In genomic region chr20:22757424-22758189, GRCh38 we compare ENCODE assay signal across 30 cellular contexts.
DNase-seq lines count a peak whose midpoint lies in the region; ATAC-seq, FAIRE-seq and TF ChIP-seq lines count a peak whose summit lies in the region.
"Had no signal": no experiment of that assay in that cellular context is flagged by ENCODE, and none has a peak within 500 bp of the region (broad histone marks: within the 10 kb centered on the region; RNA-seq: fewer than 3 reads in every experiment).

No MANE protein-coding gene starts in this region.

- H3K4me1 Mint-ChIP-seq in astrocyte (ENCODE audit: low read depth, unreplicated experiment) (peaks cover 40% of the 10 kb centered on the region), HFFc6 (ENCODE audit: low read depth) (no peaks in the 10 kb centered on the region)
- H3K4me1 Mint-ChIP-seq: activated CD4-positive, alpha-beta T cell treated with anti-CD3 and anti-CD28 coated beads for 36 hours; B cell; brain; stimulated activated memory B cell treated with anti-CD40 and anti-IgM and Interleukin-4, amounts not matched to agents 10 μg/mL and 1 μg/mL and 100 μg/mL, for 72 hours had no signal

- H3K36me3 ChIP-seq in astrocyte (ENCODE audit: insufficient read depth, low read length) (no peaks in the 10 kb centered on the region), psoas muscle (ENCODE audit: insufficient read depth in 1 of 2, low read depth in 1 of 2) (no peaks in the 10 kb centered on the region)
- H3K36me3 ChIP-seq: gastrocnemius medialis, lower lobe of right lung had no signal

- H3K27ac ChIP-seq in A549: peak overlapping the region in 1 of 2 experiments; percentile 65; a peak in 3 of 6 replicates
- H3K27ac ChIP-seq in astrocyte (ENCODE audit: low read depth, low read length): no peak overlapping the region
- H3K27ac ChIP-seq in psoas muscle: no peak overlapping the region
- H3K27ac ChIP-seq: dorsolateral prefrontal cortex, gastrocnemius medialis, lower lobe of right lung, VCaP had no signal

- POLR2A ChIA-PET in A549 (lab: Yijun Ruan, JAX): interaction anchor here (0.7 kb wide), 1 partner anchor 593 kb away, joined by 3 read pairs; no protein-coding TSS in a partner anchor

- TF ChIP-seq EP300 in A549 (IDR thresholded peaks at IDR 0.05): no peak

- H3K9me3 ChIP-seq in A549 (no peaks in the 10 kb centered on the region), astrocyte (ENCODE audit: insufficient read depth, low read depth, low read length) (no peaks in the 10 kb centered on the region), psoas muscle (no peaks in the 10 kb centered on the region)
- H3K9me3 ChIP-seq: gastrocnemius medialis, lower lobe of right lung had no signal

- no peak for TF ChIP-seq POLR2A in A549 (IDR thresholded peaks at IDR 0.05; ENCODE audit: low read length)

- CTCF ChIA-PET in A549 (lab: Yijun Ruan, JAX): interaction anchor here (0.8 to 3.9 kb wide), 6 partner anchors 10 to 171 kb away, joined by 3 to 16 read pairs (median 7); no protein-coding TSS in a partner anchor

- ATAC-seq in A549: no peak
- no peak for ATAC-seq in psoas muscle
- ATAC-seq: activated CD4-positive, alpha-beta T cell treated with anti-CD3 and anti-CD28 coated beads for 36 hours; activated CD8-positive, alpha-beta T cell treated with anti-CD3 and anti-CD28 coated beads, Interleukin-2, amount 10 ng/mL, durations not matched to agents 7 days and 5 days; gastrocnemius medialis; lower lobe of right lung; naive thymus-derived CD8-positive, alpha-beta T cell; PC-3; stimulated activated memory B cell treated with anti-CD40 and anti-IgM and Interleukin-4, amounts not matched to agents 10 μg/mL and 1 μg/mL and 100 μg/mL, for 72 hours had no signal

- no peaks in the 10 kb centered on the region for H3K79me2 ChIP-seq in astrocyte (ENCODE audit: insufficient read depth, low read length)

- DNase-seq in A549 (ENCODE audit: low read depth in 1 of 2, low spot score in 1 of 2) (no peak), astrocyte (ENCODE audit: low read depth) (no peak), myocyte (ENCODE audit: low read depth) (peak; percentile 82), HFFc6 (no peak), H4 (ENCODE audit: low spot score) (no peak), psoas muscle (no peak)
- DNase-seq in Jurkat, Clone E6-1 (ENCODE audit: low read depth, low spot score): peak; percentile 1
- no peak for DNase-seq in stimulated activated CD4-positive, alpha-beta T cell treated with anti-CD3 and anti-CD28 coated beads, Interleukin-4, amount 100 ng/mL, for 1 hour
- DNase-seq: ACHN; activated CD4-positive, alpha-beta T cell treated with anti-CD3 and anti-CD28 coated beads for 36 hours; activated CD8-positive, alpha-beta T cell treated with anti-CD3 and anti-CD28 coated beads, Interleukin-2, amount 10 ng/mL, durations not matched to agents 7 days and 5 days; activated naive CD4-positive, alpha-beta T cell treated with anti-CD3 and anti-CD28 coated beads for 36 hours; cerebellar nuclear complex; dorsolateral prefrontal cortex; gastrocnemius medialis; GDM1; lower lobe of right lung; midbrain; naive thymus-derived CD8-positive, alpha-beta T cell; NCI-H1105 treated with DMSO at 0.1 percent for 48 hours; NCI-H2029; NCI-H526; NK-92 treated with Interleukin-12 subunit alpha and Interleukin-12 subunit beta, amount 100 ng/mL, for 24 hours; PC-3 had no signal

- H3K4me1 ChIP-seq in A549 (peaks cover 15% of the 10 kb centered on the region), astrocyte (ENCODE audit: insufficient read depth, low read length) (no peaks in the 10 kb centered on the region), psoas muscle (no peaks in the 10 kb centered on the region)
- H3K4me1 ChIP-seq: lower lobe of right lung had no signal

- H3K9me3 Mint-ChIP-seq in astrocyte (ENCODE audit: unreplicated experiment): no peaks in the 10 kb centered on the region
- peaks cover 37% of the 10 kb centered on the region for H3K9me3 Mint-ChIP-seq in HFFc6
- H3K9me3 Mint-ChIP-seq: brain; T-helper 2 cell treated with Interferon-gamma antibody and Interleukin-4, amounts not matched to agents 5 μg/mL and 100 μg/mL, for 36 hours had no signal

- peak; percentile 70 for FAIRE-seq in A549 (lab: Jason Lieb, UNC)
- FAIRE-seq in astrocyte (lab: Jason Lieb, UNC): no peak

- intact Hi-C loops in psoas muscle (cut with DNase I): no loop called here

- H3K4me2 ChIP-seq in A549 (no peak overlapping the region), astrocyte (ENCODE audit: low read length) (peak overlapping the region; percentile 30)

- peaks cover 6% of the 10 kb centered on the region for H3K27me3 Mint-ChIP-seq in astrocyte (ENCODE audit: low read depth, unreplicated experiment)
- no peaks in the 10 kb centered on the region for H3K27me3 Mint-ChIP-seq in HFFc6 (ENCODE audit: insufficient read depth)
- H3K27me3 Mint-ChIP-seq: activated CD4-positive, alpha-beta T cell treated with anti-CD3 and anti-CD28 coated beads for 36 hours; B cell; brain; IgD-negative memory B cell; stimulated activated memory B cell treated with anti-CD40 and anti-IgM and Interleukin-4, amounts not matched to agents 10 μg/mL and 1 μg/mL and 100 μg/mL, for 72 hours had no signal

- H4K20me1 ChIP-seq in astrocyte (ENCODE audit: insufficient read depth, low read length): no peaks in the 10 kb centered on the region

- TF ChIP-seq RAD21 in A549 (conservative IDR thresholded peaks at IDR 0.05 in 1 of 2, IDR thresholded peaks at IDR 0.05 in 1 of 2): no peak

- H3K27ac Mint-ChIP-seq in astrocyte (ENCODE audit: unreplicated experiment): peak overlapping the region; percentile 62
- H3K27ac Mint-ChIP-seq in HFFc6: no peak overlapping the region
- H3K27ac Mint-ChIP-seq: activated CD4-positive, alpha-beta T cell treated with anti-CD3 and anti-CD28 coated beads for 36 hours; activated CD8-positive, alpha-beta T cell treated with anti-CD3 and anti-CD28 coated beads, Interleukin-2, amount 10 ng/mL, durations not matched to agents 7 days and 5 days; activated naive CD4-positive, alpha-beta T cell treated with anti-CD3 and anti-CD28 coated beads for 36 hours; B cell; brain; naive thymus-derived CD8-positive, alpha-beta T cell; stimulated activated memory B cell treated with anti-CD40 and anti-IgM and Interleukin-4, amounts not matched to agents 10 μg/mL and 1 μg/mL and 100 μg/mL, for 72 hours; T-helper 2 cell treated with Interferon-gamma antibody and Interleukin-4, amounts not matched to agents 5 μg/mL and 100 μg/mL, for 36 hours had no signal

- no peak for TF ChIP-seq CTCF in A549 (IDR thresholded peaks at IDR 0.05)
- no peak for TF ChIP-seq CTCF in astrocyte (IDR thresholded peaks at IDR 0.05; ENCODE audit: insufficient read depth, low read depth, low read length)
- TF ChIP-seq CTCF in HFFc6 (IDR thresholded peaks at IDR 0.05): no peak
- no peak for TF ChIP-seq CTCF in psoas muscle (IDR thresholded peaks at IDR 0.05)

- H3K4me3 Mint-ChIP-seq in astrocyte (ENCODE audit: unreplicated experiment) (no peak overlapping the region), HFFc6 (no peak overlapping the region)
- H3K4me3 Mint-ChIP-seq: activated CD4-positive, alpha-beta T cell treated with anti-CD3 and anti-CD28 coated beads for 36 hours; activated CD8-positive, alpha-beta T cell treated with anti-CD3 and anti-CD28 coated beads, Interleukin-2, amount 10 ng/mL, durations not matched to agents 7 days and 5 days; activated naive CD4-positive, alpha-beta T cell treated with anti-CD3 and anti-CD28 coated beads for 36 hours; B cell; brain; IgD-negative memory B cell; naive thymus-derived CD8-positive, alpha-beta T cell; stimulated activated memory B cell treated with anti-CD40 and anti-IgM and Interleukin-4, amounts not matched to agents 10 μg/mL and 1 μg/mL and 100 μg/mL, for 72 hours; T-helper 2 cell treated with Interferon-gamma antibody and Interleukin-4, amounts not matched to agents 5 μg/mL and 100 μg/mL, for 36 hours had no signal

- H3K27me3 ChIP-seq in astrocyte (ENCODE audit: insufficient read depth, low read length) (no peaks in the 10 kb centered on the region), psoas muscle (ENCODE audit: insufficient read depth in 3 of 3, low read length in 2 of 3) (no peaks in the 10 kb centered on the region)
- H3K27me3 ChIP-seq: dorsolateral prefrontal cortex, gastrocnemius medialis had no signal

- no peak overlapping the region for H2AFZ ChIP-seq in astrocyte (ENCODE audit: low read depth, low read length)

- WGBS in A549 (ENCODE audit: missing lambda C conversion rate): 65% methylated on average over 11 of the region's 11 CpGs
- WGBS in psoas muscle, 3 donors: 54 to 57% (median 57%) methylated on average over 11 of the region's 11 CpGs

- no peak overlapping the region for H3K9ac ChIP-seq in astrocyte (ENCODE audit: low read length)

- no peak overlapping the region for H3K4me3 ChIP-seq in A549
- no peak overlapping the region for H3K4me3 ChIP-seq in Jurkat, Clone E6-1 (ENCODE audit: low read length)
- no peak overlapping the region for H3K4me3 ChIP-seq in astrocyte (ENCODE audit: insufficient read depth, low read depth, low read length)
- H3K4me3 ChIP-seq in psoas muscle: no peak overlapping the region
- H3K4me3 ChIP-seq: dorsolateral prefrontal cortex, gastrocnemius medialis, lower lobe of right lung had no signal

- H3K36me3 Mint-ChIP-seq in astrocyte (ENCODE audit: low read depth, unreplicated experiment) (no peaks in the 10 kb centered on the region), HFFc6 (ENCODE audit: low read depth) (peaks cover 9% of the 10 kb centered on the region)
- H3K36me3 Mint-ChIP-seq: brain; IgD-negative memory B cell; naive thymus-derived CD8-positive, alpha-beta T cell; stimulated activated memory B cell treated with anti-CD40 and anti-IgM and Interleukin-4, amounts not matched to agents 10 μg/mL and 1 μg/mL and 100 μg/mL, for 72 hours had no signal

TF ChIP-seq in A549, 52 proteins besides CTCF, POLR2A, EP300 and RAD21:
- no peak for TF ChIP-seq POLR2AphosphoS2 (conservative IDR thresholded peaks at IDR 0.05; ENCODE audit: low read length)
- TF ChIP-seq RARB (CRISPR knock-in tag; IDR thresholded peaks at IDR 0.05): no peak
- TF ChIP-seq EHF (CRISPR knock-in tag; IDR thresholded peaks at IDR 0.05): no peak
- TF ChIP-seq SMC3 (IDR thresholded peaks at IDR 0.05): no peak
- TF ChIP-seq FOXS1 (CRISPR knock-in tag; IDR thresholded peaks at IDR 0.05): no peak

Comparison
In these comparisons a context has a peak if more than half of its experiments do, and no peak if none do; other contexts are left out.
1. DNase-seq: peak in Jurkat, Clone E6-1 (single experiment) and myocyte (single experiment); none in A549 (0 of 2), astrocyte (single experiment), HFFc6 (single experiment), H4 (single experiment), psoas muscle (0 of 2) and stimulated activated CD4-positive, alpha-beta T cell treated with anti-CD3 and anti-CD28 coated beads, Interleukin-4, amount 100 ng/mL, for 1 hour (single experiment).